ENCODE assay signal across 15 cellular contexts in the genomic region with DNA sequence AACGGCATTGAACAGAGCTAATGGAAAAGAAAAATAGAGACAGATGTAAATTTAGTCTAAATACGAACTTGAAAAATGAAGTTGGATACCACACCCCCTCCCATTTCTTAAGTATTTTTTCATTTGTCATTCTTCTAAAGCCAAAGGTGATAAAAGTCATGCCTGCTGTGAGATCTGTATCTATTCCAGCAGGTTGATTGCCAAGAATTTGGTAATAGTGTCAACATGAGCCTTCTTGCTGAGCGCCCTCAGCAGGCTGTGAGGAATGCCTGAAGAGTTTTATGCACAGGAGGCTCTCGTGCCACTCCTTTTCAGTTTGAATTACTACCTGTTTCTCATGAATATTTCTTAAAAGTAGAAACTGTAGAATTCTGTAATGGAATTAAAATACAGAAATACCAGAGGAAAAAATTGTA.
A peak's percentile ranks its signal among the peaks of the same experiment; 100 is the strongest.
DNase-seq lines count a peak whose midpoint lies in the region; ATAC-seq and TF ChIP-seq lines count a peak whose summit lies in the region.
"Had no signal": no experiment of that assay in that cellular context is flagged by ENCODE, and none has a peak within 500 bp of the region (broad histone marks: within the 10 kb centered on the region; RNA-seq: fewer than 3 reads in every experiment).

No MANE protein-coding gene starts in this region.

- H3K27me3 ChIP-seq in GM23338 (ENCODE audit: insufficient read depth): no peaks in the 10 kb centered on the region
- no peaks in the 10 kb centered on the region for H3K27me3 ChIP-seq in heart left ventricle

- H3K4me3 ChIP-seq in GM23338: no peak overlapping the region
- H3K4me3 ChIP-seq in heart left ventricle: no peak overlapping the region
- no peak overlapping the region for H3K4me3 ChIP-seq in retinal pigment epithelial cell (ENCODE audit: low read length)
- H3K4me3 ChIP-seq: smooth muscle cell had no signal

- H3K36me3 Mint-ChIP-seq in GM23338 (ENCODE audit: low read depth): no peaks in the 10 kb centered on the region
- H3K36me3 Mint-ChIP-seq in WTC11: no peaks in the 10 kb centered on the region

- no peaks in the 10 kb centered on the region for H3F3A ChIP-seq in GM23338 (replicated peaks; ENCODE audit: low read depth)

- no peaks in the 10 kb centered on the region for H4K20me1 ChIP-seq in GM23338 (replicated peaks; ENCODE audit: insufficient read depth)

- TF ChIP-seq POLR2A in heart left ventricle (IDR thresholded peaks at IDR 0.05): no peak

- ATAC-seq in GM23338 (peak; percentile 79), WTC11 (peak; percentile 65), heart left ventricle (peak in 3 of 4 donors; percentile 19 to 44 (median 42))
- ATAC-seq: activated CD8-positive, alpha-beta T cell treated with anti-CD3 and anti-CD28 coated beads for 36 hours; activated naive CD8-positive, alpha-beta T cell treated with anti-CD3 and anti-CD28 coated beads, Interleukin-2, amount 50 U/mL, for 24 hours had no signal

- peak in 1 of 2 experiments; percentile 54; a peak in 2 of 4 replicates for TF ChIP-seq CTCF in GM23338 (conservative IDR thresholded peaks at IDR 0.05; ENCODE audit: low read depth in 2 of 2)
- no peak for TF ChIP-seq CTCF in WTC11 (IDR thresholded peaks at IDR 0.05)
- peak in 5 of 12 donors; percentile 17 to 32 (median 24) for TF ChIP-seq CTCF in heart left ventricle (IDR thresholded peaks at IDR 0.05)
- TF ChIP-seq CTCF in retinal pigment epithelial cell (conservative IDR thresholded peaks at IDR 0.05; ENCODE audit: low read depth, low read length): peak; percentile 21
- no peak for TF ChIP-seq CTCF in GM20000 (IDR thresholded peaks at IDR 0.05; ENCODE audit: extremely low read depth, missing control alignments)

- H3K4me3 Mint-ChIP-seq in GM23338: no peak overlapping the region; the same call in 2 of the 3 replicates
- no peak overlapping the region for H3K4me3 Mint-ChIP-seq in WTC11
- H3K4me3 Mint-ChIP-seq: activated CD8-positive, alpha-beta T cell treated with anti-CD3 and anti-CD28 coated beads for 36 hours; activated naive CD8-positive, alpha-beta T cell treated with anti-CD3 and anti-CD28 coated beads, Interleukin-2, amount 50 U/mL, for 24 hours had no signal

- H3K4me1 Mint-ChIP-seq in GM23338 (peaks cover 55% of the 10 kb centered on the region), WTC11 (peaks cover 51% of the 10 kb centered on the region)
- H3K4me1 Mint-ChIP-seq: activated naive CD8-positive, alpha-beta T cell treated with anti-CD3 and anti-CD28 coated beads, Interleukin-2, amount 50 U/mL, for 24 hours had no signal

- H3K36me3 ChIP-seq in GM23338 (ENCODE audit: insufficient read depth) (no peaks in the 10 kb centered on the region), heart left ventricle (peaks cover 0 to 24% (median 15%) of the 10 kb centered on the region in 9 donors)

- peak; percentile 65 for DNase-seq in GM23338 (ENCODE audit: low spot score)
- DNase-seq in WTC11 (ENCODE audit: low spot score): no peak
- peak in 1 of 5 donors; percentile 29 for DNase-seq in heart left ventricle
- DNase-seq in retinal pigment epithelial cell (ENCODE audit: low read depth): no peak
- no peak for DNase-seq in activated CD8-positive, alpha-beta memory T cell treated with anti-CD3 and anti-CD28 coated beads for 24 hours
- DNase-seq in effector CD8-positive, alpha-beta T cell (lab: John Stamatoyannopoulos, UW): no peak
- no peak for DNase-seq in NOMO-1 treated with DMSO at 0.1 percent for 48 hours (lab: John Stamatoyannopoulos, UW; ENCODE audit: unreplicated experiment)
- DNase-seq in GM20000 (ENCODE audit: low spot score): no peak
- DNase-seq: activated CD8-positive, alpha-beta T cell treated with anti-CD3 and anti-CD28 coated beads for 36 hours; activated naive CD8-positive, alpha-beta T cell treated with anti-CD3 and anti-CD28 coated beads, Interleukin-2, amount 50 U/mL, for 24 hours; DND-41; foreskin fibroblast; NCI-H446 had no signal

- no peaks in the 10 kb centered on the region for H3K79me2 ChIP-seq in GM23338 (replicated peaks; ENCODE audit: insufficient read depth)

- H3K9me3 Mint-ChIP-seq in GM23338 (no peaks in the 10 kb centered on the region), WTC11 (no peaks in the 10 kb centered on the region)
- H3K9me3 Mint-ChIP-seq: activated CD8-positive, alpha-beta T cell treated with anti-CD3 and anti-CD28 coated beads for 36 hours; activated naive CD8-positive, alpha-beta T cell treated with anti-CD3 and anti-CD28 coated beads, Interleukin-2, amount 50 U/mL, for 24 hours; IgD-negative memory B cell had no signal

- H3K9me3 ChIP-seq in heart left ventricle: no peaks in the 10 kb centered on the region

- H3K27ac ChIP-seq in GM23338 (ENCODE audit: low read depth): peak overlapping the region; percentile 52
- H3K27ac ChIP-seq in heart left ventricle: peak overlapping the region in 6 of 12 donors; percentile 3 to 60 (median 32)

- no peaks in the 10 kb centered on the region for H3K27me3 Mint-ChIP-seq in GM23338 (ENCODE audit: insufficient read depth, low read depth, poor library complexity)
- no peaks in the 10 kb centered on the region for H3K27me3 Mint-ChIP-seq in WTC11 (ENCODE audit: low read depth)
- H3K27me3 Mint-ChIP-seq: activated naive CD8-positive, alpha-beta T cell treated with anti-CD3 and anti-CD28 coated beads, Interleukin-2, amount 50 U/mL, for 24 hours; IgD-negative memory B cell had no signal

- intact Hi-C loops in heart left ventricle (cut with DNase I): loop anchor here (5.0 to 10.0 kb wide), 13 partner anchors 153 to 527 kb away; no protein-coding TSS in a partner anchor

- no peak overlapping the region for H2AFZ ChIP-seq in GM23338

- H3K9me2 ChIP-seq in GM23338 (ENCODE audit: insufficient read depth): no peaks in the 10 kb centered on the region

- peaks cover 24% of the 10 kb centered on the region for H3K4me1 ChIP-seq in GM23338 (ENCODE audit: insufficient read depth)
- peaks cover 0 to 38% (median 16%) of the 10 kb centered on the region in 12 donors for H3K4me1 ChIP-seq in heart left ventricle

- WGBS in heart left ventricle, 4 donors: 16 to 24% (median 19%) methylated on average over 4 of the region's 4 CpGs

- H3K4me2 ChIP-seq in GM23338: no peak overlapping the region
- H3K4me2 ChIP-seq: smooth muscle cell had no signal

- CTCF ChIA-PET in WTC11 (lab: Charles Lee): interaction anchor here (0.8 kb wide), 1 partner anchor 459 kb away, joined by 3 read pairs; no protein-coding TSS in a partner anchor

- peak overlapping the region; percentile 63; the same call in 1 of the 2 replicates for H3K27ac Mint-ChIP-seq in GM23338
- H3K27ac Mint-ChIP-seq in WTC11: peak overlapping the region; percentile 62; the same call in 1 of the 2 replicates
- H3K27ac Mint-ChIP-seq: activated CD8-positive, alpha-beta T cell treated with anti-CD3 and anti-CD28 coated beads for 36 hours; activated naive CD8-positive, alpha-beta T cell treated with anti-CD3 and anti-CD28 coated beads, Interleukin-2, amount 50 U/mL, for 24 hours; IgD-negative memory B cell had no signal

- POLR2A ChIA-PET in WTC11 (lab: Charles Lee): interaction anchor here (0.6 kb wide), 1 partner anchor 167 kb away, joined by 5 read pairs; no protein-coding TSS in a partner anchor

TF ChIP-seq in GM23338, 12 proteins besides CTCF, POLR2A, EP300 and RAD21 (continues in another document):
- TF ChIP-seq ZNF114 (CRISPR knock-in tag; IDR thresholded peaks at IDR 0.05): no peak

TF ChIP-seq in WTC11, 78 proteins besides CTCF, POLR2A, EP300 and RAD21:
- no peak for TF ChIP-seq ZNF263 (CRISPR knock-in tag; IDR thresholded peaks at IDR 0.05; ENCODE audit: low read depth)
- TF ChIP-seq, protein P1, sequence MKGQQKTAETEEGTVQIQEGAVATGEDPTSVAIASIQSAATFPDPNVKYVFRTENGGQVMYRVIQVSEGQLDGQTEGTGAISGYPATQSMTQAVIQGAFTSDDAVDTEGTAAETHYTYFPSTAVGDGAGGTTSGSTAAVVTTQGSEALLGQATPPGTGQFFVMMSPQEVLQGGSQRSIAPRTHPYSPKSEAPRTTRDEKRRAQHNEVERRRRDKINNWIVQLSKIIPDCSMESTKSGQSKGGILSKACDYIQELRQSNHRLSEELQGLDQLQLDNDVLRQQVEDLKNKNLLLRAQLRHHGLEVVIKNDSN (CRISPR knock-in tag; IDR thresholded peaks at IDR 0.05): no peak
- TF ChIP-seq, protein P2, sequence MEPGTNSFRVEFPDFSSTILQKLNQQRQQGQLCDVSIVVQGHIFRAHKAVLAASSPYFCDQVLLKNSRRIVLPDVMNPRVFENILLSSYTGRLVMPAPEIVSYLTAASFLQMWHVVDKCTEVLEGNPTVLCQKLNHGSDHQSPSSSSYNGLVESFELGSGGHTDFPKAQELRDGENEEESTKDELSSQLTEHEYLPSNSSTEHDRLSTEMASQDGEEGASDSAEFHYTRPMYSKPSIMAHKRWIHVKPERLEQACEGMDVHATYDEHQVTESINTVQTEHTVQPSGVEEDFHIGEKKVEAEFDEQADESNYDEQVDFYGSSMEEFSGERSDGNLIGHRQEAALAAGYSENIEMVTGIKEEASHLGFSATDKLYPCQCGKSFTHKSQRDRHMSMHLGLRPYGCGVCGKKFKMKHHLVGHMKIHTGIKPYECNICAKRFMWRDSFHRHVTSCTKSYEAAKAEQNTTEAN (CRISPR knock-in tag; IDR thresholded peaks at IDR 0.05): no peak
